ENCODE assay signal across 1 cellular context in the genomic region with DNA sequence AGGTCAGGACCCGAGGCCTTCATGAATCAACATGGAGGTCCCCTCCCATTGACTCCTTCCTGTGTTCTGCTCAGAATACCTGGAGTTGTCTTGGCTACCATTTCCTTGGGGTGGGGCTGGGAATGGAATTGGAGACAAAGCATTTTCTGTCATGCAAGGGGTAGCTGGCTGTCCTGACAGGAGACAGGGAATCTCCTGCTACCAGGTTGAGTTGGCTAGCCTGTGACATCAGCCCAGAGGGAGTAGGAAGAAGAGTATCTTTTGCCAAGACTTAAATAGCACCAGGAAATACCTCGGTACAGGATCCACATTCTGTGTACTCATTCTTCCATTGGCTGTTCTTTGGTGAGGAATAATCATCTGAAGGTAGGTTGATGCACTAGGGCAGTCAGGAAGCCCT.
TF ChIP-seq lines count a peak whose summit lies in the region.

No MANE protein-coding gene starts in this region.

TF ChIP-seq in WTC11, 78 proteins besides CTCF, POLR2A, EP300 and RAD21 (continued from another document):
- TF ChIP-seq SMAD3 (CRISPR knock-in tag; IDR thresholded peaks at IDR 0.05; ENCODE audit: borderline replicate concordance), result no peak
- TF ChIP-seq MYBL2 (CRISPR knock-in tag; IDR thresholded peaks at IDR 0.05), result no peak
- TF ChIP-seq NFATC4 (CRISPR knock-in tag; IDR thresholded peaks at IDR 0.05), result no peak
- TF ChIP-seq GTF2I (CRISPR knock-in tag; conservative IDR thresholded peaks at IDR 0.05), result no peak
- TF ChIP-seq, protein P1, sequence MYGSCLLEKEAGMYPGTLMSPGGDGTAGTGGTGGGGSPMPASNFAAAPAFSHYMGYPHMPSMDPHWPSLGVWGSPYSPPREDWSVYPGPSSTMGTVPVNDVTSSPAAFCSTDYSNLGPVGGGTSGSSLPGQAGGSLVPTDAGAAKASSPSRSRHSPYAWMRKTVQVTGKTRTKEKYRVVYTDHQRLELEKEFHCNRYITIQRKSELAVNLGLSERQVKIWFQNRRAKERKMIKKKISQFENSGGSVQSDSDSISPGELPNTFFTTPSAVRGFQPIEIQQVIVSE (CRISPR knock-in tag; IDR thresholded peaks at IDR 0.05; ENCODE audit: borderline replicate concordance), result no peak
- TF ChIP-seq, protein P2, sequence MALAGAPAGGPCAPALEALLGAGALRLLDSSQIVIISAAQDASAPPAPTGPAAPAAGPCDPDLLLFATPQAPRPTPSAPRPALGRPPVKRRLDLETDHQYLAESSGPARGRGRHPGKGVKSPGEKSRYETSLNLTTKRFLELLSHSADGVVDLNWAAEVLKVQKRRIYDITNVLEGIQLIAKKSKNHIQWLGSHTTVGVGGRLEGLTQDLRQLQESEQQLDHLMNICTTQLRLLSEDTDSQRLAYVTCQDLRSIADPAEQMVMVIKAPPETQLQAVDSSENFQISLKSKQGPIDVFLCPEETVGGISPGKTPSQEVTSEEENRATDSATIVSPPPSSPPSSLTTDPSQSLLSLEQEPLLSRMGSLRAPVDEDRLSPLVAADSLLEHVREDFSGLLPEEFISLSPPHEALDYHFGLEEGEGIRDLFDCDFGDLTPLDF (CRISPR knock-in tag; IDR thresholded peaks at IDR 0.05), result no peak
- no peak for TF ChIP-seq ZNF138 (CRISPR knock-in tag; conservative IDR thresholded peaks at IDR 0.05)
